In genomic region chr2:120702061-120702460, GRCh38 we compare ENCODE assay signal across 15 cellular contexts. TPM values are rescaled to one million over a fixed set of nuclear protein-coding genes. Genes with fewer than 3 reads are reported as not detected.
DNase-seq lines count a peak whose midpoint lies in the region; ATAC-seq and TF ChIP-seq lines count a peak whose summit lies in the region.
"Had no signal": no experiment of that assay in that cellular context is flagged by ENCODE, and none has a peak within 500 bp of the region (broad histone marks: within the 10 kb centered on the region; RNA-seq: fewer than 3 reads in every experiment).

No MANE protein-coding gene starts in this region.

- H3K4me3 Mint-ChIP-seq in chondrocyte (ENCODE audit: unreplicated experiment) (no peak overlapping the region), nephron progenitor cell (peak overlapping the region; percentile 55), endothelial cell (ENCODE audit: unreplicated experiment) (no peak overlapping the region)

- DNase-seq in Right ventricle myocardium inferior (ENCODE audit: missing footprints), result no peak
- no peak for DNase-seq in left ventricle myocardium superior
- DNase-seq in chondrocyte (ENCODE audit: low spot score), result no peak
- no peak for DNase-seq in nephron progenitor cell
- no peak for DNase-seq in endothelial cell (ENCODE audit: low spot score)
- no peak for DNase-seq in NCI-H2081 (lab: John Stamatoyannopoulos, UW)
- no peak for DNase-seq in NCI-H1105 (lab: John Stamatoyannopoulos, UW)
- DNase-seq in anterior cingulate cortex (lab: John Stamatoyannopoulos, UW), result no peak
- DNase-seq: DMS153, MG63, NCI-H1092, NCI-H187 treated with DMSO at 0.1 percent for 48 hours, NCI-H510A, Right ventricle myocardium superior had no signal

- H3K27me3 Mint-ChIP-seq in chondrocyte (ENCODE audit: low read depth) (no peaks in the 10 kb centered on the region), nephron progenitor cell (ENCODE audit: low read depth, poor library complexity) (peaks cover 45% of the 10 kb centered on the region), endothelial cell (ENCODE audit: unreplicated experiment) (peaks cover 5% of the 10 kb centered on the region)

- H3K9me3 Mint-ChIP-seq in chondrocyte (ENCODE audit: low read depth) (no peaks in the 10 kb centered on the region), nephron progenitor cell (no peaks in the 10 kb centered on the region), endothelial cell (ENCODE audit: unreplicated experiment) (no peaks in the 10 kb centered on the region)

- ATAC-seq in Right ventricle myocardium inferior (peak; percentile 35), left ventricle myocardium superior (no peak)
- ATAC-seq: A549 had no signal

- intact Hi-C loops in Right ventricle myocardium inferior (cut with DNase I), result no loop called here
- intact Hi-C loops in left ventricle myocardium superior (cut with micrococcal nuclease), result no loop called here

- TF ChIP-seq CTCF in chondrocyte (IDR thresholded peaks at IDR 0.05) (no peak), nephron progenitor cell (IDR thresholded peaks at IDR 0.05) (no peak), endothelial cell (IDR thresholded peaks at IDR 0.05; ENCODE audit: unreplicated experiment) (no peak)

- H3K4me1 Mint-ChIP-seq in chondrocyte (ENCODE audit: low read depth), result peaks cover 26% of the 10 kb centered on the region
- H3K4me1 Mint-ChIP-seq in nephron progenitor cell, result peaks cover 39% of the 10 kb centered on the region
- peaks cover 11% of the 10 kb centered on the region for H3K4me1 Mint-ChIP-seq in endothelial cell (ENCODE audit: unreplicated experiment)

- H3K27ac Mint-ChIP-seq in chondrocyte (ENCODE audit: unreplicated experiment) (peak overlapping the region; percentile 61), nephron progenitor cell (no peak overlapping the region), endothelial cell (ENCODE audit: unreplicated experiment) (no peak overlapping the region)

- H3K36me3 Mint-ChIP-seq in chondrocyte (ENCODE audit: low read depth) (no peaks in the 10 kb centered on the region), nephron progenitor cell (ENCODE audit: low read depth) (no peaks in the 10 kb centered on the region), endothelial cell (ENCODE audit: low read depth, unreplicated experiment) (no peaks in the 10 kb centered on the region)

RNA-seq across cellular contexts. Expression of gene GLI2, which starts 33.6 kb away (rescaled TPM):
- total RNA-seq in Right ventricle myocardium inferior (2.2 TPM), left ventricle myocardium superior (2.1 TPM), chondrocyte (31.1 to 37.0 TPM (median 36.0 TPM) in 3 replicates), endothelial cell (ENCODE audit: unreplicated experiment) (1.2 TPM)
